1 cellular context compared by ENCODE assay signal in the genomic region with DNA sequence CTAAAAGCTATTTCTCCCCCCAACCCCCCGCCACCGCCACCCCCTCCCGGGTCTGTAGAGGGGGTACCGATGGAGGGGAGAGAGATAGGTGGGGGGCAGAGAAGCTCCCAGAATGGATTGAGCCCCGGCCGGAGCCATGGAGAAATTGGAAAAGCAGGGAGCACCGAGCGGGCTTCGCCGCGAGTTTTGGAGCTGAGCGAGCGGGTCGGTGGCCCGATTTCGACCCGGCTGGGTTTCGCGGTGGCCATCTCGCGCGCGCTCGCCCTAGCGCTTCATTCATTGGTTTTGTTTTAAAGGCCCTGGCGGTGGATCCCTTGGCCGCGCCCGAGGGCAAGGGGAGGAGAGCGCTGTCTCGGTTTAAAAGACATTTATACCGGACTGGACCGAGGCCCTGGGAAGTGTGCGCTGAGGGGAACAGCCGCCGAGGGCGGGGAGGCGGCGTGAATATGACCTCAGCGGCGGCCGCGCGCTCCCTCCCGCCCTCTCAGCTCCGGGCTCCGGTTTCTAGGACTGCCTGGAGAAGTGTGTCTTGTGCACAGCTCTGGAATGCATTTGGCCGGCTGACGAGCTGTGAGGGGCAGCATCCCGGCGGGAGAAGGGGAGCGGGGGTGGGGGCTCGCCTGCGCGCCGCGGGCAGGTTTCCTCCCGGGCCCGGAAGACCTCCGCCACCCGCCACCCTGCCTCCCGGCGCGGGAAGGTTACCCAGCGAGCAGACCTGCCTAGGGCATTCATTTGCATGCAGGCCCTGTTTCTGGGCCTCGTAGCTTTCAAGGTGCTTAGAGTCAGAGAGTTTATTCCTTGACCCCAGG.
TF ChIP-seq lines count a peak whose summit lies in the region.

No MANE protein-coding gene starts in this region.

TF ChIP-seq in H1, 55 proteins besides CTCF, POLR2A, EP300 and RAD21:
- TF ChIP-seq CEBPB (IDR thresholded peaks at IDR 0.05; ENCODE audit: low read depth, low read length) (no peak), ASH2L (IDR thresholded peaks at IDR 0.05; ENCODE audit: low read length) (peak; percentile 92), MAFK (IDR thresholded peaks at IDR 0.05; ENCODE audit: low read depth, low read length) (no peak), YY1 (IDR thresholded peaks at IDR 0.05; ENCODE audit: low read depth, low read length) (no peak), JUN (IDR thresholded peaks at IDR 0.05; ENCODE audit: low read depth, low read length) (no peak), JUND (IDR thresholded peaks at IDR 0.05; ENCODE audit: low read length) (peak; percentile 49; the same call in 1 of the 2 replicates), TBP (IDR thresholded peaks at IDR 0.05; ENCODE audit: low read depth, low read length) (peak; percentile 34; the same call in 1 of the 2 replicates), KDM5A (IDR thresholded peaks at IDR 0.05; ENCODE audit: low read length) (no peak), GTF2F1 (IDR thresholded peaks at IDR 0.05; ENCODE audit: borderline replicate concordance, low read depth, low read length) (no peak), SIX5 (IDR thresholded peaks at IDR 0.05; ENCODE audit: low read depth, low read length) (no peak), POU5F1 (IDR thresholded peaks at IDR 0.05; ENCODE audit: low read depth, low read length) (no peak), CBX8 (IDR thresholded peaks at IDR 0.05; ENCODE audit: borderline replicate concordance, low read depth, low read length) (no peak), RXRA (IDR thresholded peaks at IDR 0.05; ENCODE audit: insufficient read depth, low read depth, low read length) (no peak), TAF1 (IDR thresholded peaks at IDR 0.05; ENCODE audit: low read depth, low read length) (peak; percentile 59), ZNF274 (IDR thresholded peaks at IDR 0.05; ENCODE audit: borderline replicate concordance, extremely low read depth, low read length) (no peak), PHF8 (conservative IDR thresholded peaks at IDR 0.05; ENCODE audit: low read depth, low read length) (peak; percentile 48; the same call in 1 of the 2 replicates), SUZ12 (IDR thresholded peaks at IDR 0.05; ENCODE audit: low read length) (no peak), SIN3A (conservative IDR thresholded peaks at IDR 0.05 in 1 of 2, IDR thresholded peaks at IDR 0.05 in 1 of 2; ENCODE audit: low read depth in 1 of 2, low read length in 2 of 2) (no peak; a peak in 1 of 4 replicates), BACH1 (IDR thresholded peaks at IDR 0.05; ENCODE audit: low read length) (no peak), TAF7 (optimal IDR thresholded peaks at IDR 0.05; ENCODE audit: borderline replicate concordance, low read depth, low read length) (no peak), RBBP5 (IDR thresholded peaks at IDR 0.05; ENCODE audit: borderline replicate concordance, low read depth, low read length) (no peak; the same call in 1 of the 2 replicates), CREB1 (IDR thresholded peaks at IDR 0.05) (no peak; the same call in 1 of the 2 replicates), TEAD4 (IDR thresholded peaks at IDR 0.05; ENCODE audit: low read depth, low read length) (peak; percentile 66; the same call in 1 of the 2 replicates), POLR2AphosphoS5 (IDR thresholded peaks at IDR 0.05; ENCODE audit: low read depth, low read length) (no peak), TCF12 (IDR thresholded peaks at IDR 0.05; ENCODE audit: low read depth, low read length) (no peak), SAP30 (IDR thresholded peaks at IDR 0.05; ENCODE audit: insufficient read depth, insufficient replicate concordance, low read length) (no peak), NRF1 (IDR thresholded peaks at IDR 0.05; ENCODE audit: low read depth, low read length) (no peak), KDM4A (IDR thresholded peaks at IDR 0.05; ENCODE audit: low read depth, low read length, severe bottlenecking) (peak; percentile 60), SRF (IDR thresholded peaks at IDR 0.05; ENCODE audit: low read depth, low read length) (no peak), HDAC2 (IDR thresholded peaks at IDR 0.05; ENCODE audit: borderline replicate concordance in 1 of 2, low read depth in 2 of 2, low read length in 2 of 2) (no peak), BCL11A (IDR thresholded peaks at IDR 0.05; ENCODE audit: low read depth in 2 of 2, low read length in 2 of 2) (no peak), SP1 (IDR thresholded peaks at IDR 0.05; ENCODE audit: low read depth, low read length) (no peak), CTBP2 (IDR thresholded peaks at IDR 0.05; ENCODE audit: borderline replicate concordance, insufficient read depth, insufficient read length, low read length) (no peak), EZH2 (IDR thresholded peaks at IDR 0.05; ENCODE audit: low read depth, low read length, severe bottlenecking) (no peak), SP4 (IDR thresholded peaks at IDR 0.05; ENCODE audit: low read length) (0 out of 2 replicates have a peak, but pooled peaks have one; percentile 15), RFX5 (IDR thresholded peaks at IDR 0.05; ENCODE audit: borderline replicate concordance, low read depth, low read length) (no peak), NANOG (IDR thresholded peaks at IDR 0.05; ENCODE audit: insufficient read depth, low read depth, low read length, poor library complexity, severe bottlenecking) (no peak)
- TF ChIP-seq, protein P1, sequence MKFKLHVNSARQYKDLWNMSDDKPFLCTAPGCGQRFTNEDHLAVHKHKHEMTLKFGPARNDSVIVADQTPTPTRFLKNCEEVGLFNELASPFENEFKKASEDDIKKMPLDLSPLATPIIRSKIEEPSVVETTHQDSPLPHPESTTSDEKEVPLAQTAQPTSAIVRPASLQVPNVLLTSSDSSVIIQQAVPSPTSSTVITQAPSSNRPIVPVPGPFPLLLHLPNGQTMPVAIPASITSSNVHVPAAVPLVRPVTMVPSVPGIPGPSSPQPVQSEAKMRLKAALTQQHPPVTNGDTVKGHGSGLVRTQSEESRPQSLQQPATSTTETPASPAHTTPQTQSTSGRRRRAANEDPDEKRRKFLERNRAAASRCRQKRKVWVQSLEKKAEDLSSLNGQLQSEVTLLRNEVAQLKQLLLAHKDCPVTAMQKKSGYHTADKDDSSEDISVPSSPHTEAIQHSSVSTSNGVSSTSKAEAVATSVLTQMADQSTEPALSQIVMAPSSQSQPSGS (IDR thresholded peaks at IDR 0.05; ENCODE audit: low read length): peak; percentile 25; the same call in 1 of the 2 replicates
- TF ChIP-seq, protein P2, sequence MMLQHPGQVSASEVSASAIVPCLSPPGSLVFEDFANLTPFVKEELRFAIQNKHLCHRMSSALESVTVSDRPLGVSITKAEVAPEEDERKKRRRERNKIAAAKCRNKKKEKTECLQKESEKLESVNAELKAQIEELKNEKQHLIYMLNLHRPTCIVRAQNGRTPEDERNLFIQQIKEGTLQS (IDR thresholded peaks at IDR 0.05; ENCODE audit: insufficient read depth, low read depth, low read length): no peak
- TF ChIP-seq, protein P3, sequence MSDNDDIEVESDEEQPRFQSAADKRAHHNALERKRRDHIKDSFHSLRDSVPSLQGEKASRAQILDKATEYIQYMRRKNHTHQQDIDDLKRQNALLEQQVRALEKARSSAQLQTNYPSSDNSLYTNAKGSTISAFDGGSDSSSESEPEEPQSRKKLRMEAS (IDR thresholded peaks at IDR 0.05): no peak; the same call in none of the 2 replicates
- TF ChIP-seq, protein P4, sequence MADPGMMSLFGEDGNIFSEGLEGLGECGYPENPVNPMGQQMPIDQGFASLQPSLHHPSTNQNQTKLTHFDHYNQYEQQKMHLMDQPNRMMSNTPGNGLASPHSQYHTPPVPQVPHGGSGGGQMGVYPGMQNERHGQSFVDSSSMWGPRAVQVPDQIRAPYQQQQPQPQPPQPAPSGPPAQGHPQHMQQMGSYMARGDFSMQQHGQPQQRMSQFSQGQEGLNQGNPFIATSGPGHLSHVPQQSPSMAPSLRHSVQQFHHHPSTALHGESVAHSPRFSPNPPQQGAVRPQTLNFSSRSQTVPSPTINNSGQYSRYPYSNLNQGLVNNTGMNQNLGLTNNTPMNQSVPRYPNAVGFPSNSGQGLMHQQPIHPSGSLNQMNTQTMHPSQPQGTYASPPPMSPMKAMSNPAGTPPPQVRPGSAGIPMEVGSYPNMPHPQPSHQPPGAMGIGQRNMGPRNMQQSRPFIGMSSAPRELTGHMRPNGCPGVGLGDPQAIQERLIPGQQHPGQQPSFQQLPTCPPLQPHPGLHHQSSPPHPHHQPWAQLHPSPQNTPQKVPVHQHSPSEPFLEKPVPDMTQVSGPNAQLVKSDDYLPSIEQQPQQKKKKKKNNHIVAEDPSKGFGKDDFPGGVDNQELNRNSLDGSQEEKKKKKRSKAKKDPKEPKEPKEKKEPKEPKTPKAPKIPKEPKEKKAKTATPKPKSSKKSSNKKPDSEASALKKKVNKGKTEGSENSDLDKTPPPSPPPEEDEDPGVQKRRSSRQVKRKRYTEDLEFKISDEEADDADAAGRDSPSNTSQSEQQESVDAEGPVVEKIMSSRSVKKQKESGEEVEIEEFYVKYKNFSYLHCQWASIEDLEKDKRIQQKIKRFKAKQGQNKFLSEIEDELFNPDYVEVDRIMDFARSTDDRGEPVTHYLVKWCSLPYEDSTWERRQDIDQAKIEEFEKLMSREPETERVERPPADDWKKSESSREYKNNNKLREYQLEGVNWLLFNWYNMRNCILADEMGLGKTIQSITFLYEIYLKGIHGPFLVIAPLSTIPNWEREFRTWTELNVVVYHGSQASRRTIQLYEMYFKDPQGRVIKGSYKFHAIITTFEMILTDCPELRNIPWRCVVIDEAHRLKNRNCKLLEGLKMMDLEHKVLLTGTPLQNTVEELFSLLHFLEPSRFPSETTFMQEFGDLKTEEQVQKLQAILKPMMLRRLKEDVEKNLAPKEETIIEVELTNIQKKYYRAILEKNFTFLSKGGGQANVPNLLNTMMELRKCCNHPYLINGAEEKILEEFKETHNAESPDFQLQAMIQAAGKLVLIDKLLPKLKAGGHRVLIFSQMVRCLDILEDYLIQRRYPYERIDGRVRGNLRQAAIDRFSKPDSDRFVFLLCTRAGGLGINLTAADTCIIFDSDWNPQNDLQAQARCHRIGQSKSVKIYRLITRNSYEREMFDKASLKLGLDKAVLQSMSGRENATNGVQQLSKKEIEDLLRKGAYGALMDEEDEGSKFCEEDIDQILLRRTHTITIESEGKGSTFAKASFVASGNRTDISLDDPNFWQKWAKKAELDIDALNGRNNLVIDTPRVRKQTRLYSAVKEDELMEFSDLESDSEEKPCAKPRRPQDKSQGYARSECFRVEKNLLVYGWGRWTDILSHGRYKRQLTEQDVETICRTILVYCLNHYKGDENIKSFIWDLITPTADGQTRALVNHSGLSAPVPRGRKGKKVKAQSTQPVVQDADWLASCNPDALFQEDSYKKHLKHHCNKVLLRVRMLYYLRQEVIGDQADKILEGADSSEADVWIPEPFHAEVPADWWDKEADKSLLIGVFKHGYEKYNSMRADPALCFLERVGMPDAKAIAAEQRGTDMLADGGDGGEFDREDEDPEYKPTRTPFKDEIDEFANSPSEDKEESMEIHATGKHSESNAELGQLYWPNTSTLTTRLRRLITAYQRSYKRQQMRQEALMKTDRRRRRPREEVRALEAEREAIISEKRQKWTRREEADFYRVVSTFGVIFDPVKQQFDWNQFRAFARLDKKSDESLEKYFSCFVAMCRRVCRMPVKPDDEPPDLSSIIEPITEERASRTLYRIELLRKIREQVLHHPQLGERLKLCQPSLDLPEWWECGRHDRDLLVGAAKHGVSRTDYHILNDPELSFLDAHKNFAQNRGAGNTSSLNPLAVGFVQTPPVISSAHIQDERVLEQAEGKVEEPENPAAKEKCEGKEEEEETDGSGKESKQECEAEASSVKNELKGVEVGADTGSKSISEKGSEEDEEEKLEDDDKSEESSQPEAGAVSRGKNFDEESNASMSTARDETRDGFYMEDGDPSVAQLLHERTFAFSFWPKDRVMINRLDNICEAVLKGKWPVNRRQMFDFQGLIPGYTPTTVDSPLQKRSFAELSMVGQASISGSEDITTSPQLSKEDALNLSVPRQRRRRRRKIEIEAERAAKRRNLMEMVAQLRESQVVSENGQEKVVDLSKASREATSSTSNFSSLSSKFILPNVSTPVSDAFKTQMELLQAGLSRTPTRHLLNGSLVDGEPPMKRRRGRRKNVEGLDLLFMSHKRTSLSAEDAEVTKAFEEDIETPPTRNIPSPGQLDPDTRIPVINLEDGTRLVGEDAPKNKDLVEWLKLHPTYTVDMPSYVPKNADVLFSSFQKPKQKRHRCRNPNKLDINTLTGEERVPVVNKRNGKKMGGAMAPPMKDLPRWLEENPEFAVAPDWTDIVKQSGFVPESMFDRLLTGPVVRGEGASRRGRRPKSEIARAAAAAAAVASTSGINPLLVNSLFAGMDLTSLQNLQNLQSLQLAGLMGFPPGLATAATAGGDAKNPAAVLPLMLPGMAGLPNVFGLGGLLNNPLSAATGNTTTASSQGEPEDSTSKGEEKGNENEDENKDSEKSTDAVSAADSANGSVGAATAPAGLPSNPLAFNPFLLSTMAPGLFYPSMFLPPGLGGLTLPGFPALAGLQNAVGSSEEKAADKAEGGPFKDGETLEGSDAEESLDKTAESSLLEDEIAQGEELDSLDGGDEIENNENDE (IDR thresholded peaks at IDR 0.05; ENCODE audit: insufficient replicate concordance, low read length): no peak
- TF ChIP-seq, protein P5, sequence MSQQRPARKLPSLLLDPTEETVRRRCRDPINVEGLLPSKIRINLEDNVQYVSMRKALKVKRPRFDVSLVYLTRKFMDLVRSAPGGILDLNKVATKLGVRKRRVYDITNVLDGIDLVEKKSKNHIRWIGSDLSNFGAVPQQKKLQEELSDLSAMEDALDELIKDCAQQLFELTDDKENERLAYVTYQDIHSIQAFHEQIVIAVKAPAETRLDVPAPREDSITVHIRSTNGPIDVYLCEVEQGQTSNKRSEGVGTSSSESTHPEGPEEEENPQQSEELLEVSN (IDR thresholded peaks at IDR 0.05): peak; percentile 60
